Comparison of ENCODE assay signal across 23 cellular contexts in genomic region chr5:131418846-131419245, GRCh38.
"Had no signal": no experiment of that assay in that cellular context is flagged by ENCODE, and none has a peak within 500 bp of the region (broad histone marks: within the 10 kb centered on the region; RNA-seq: fewer than 3 reads in every experiment).

No MANE protein-coding gene starts in this region.

- H3K36me3 ChIP-seq: ovary, right lobe of liver had no signal

- DNase-seq: cortex of kidney; effector memory CD8-positive, alpha-beta T cell; foreskin fibroblast; gastrocnemius medialis; head of caudate nucleus; natural killer cell; occipital lobe; ovary; right lobe of liver; stimulated activated CD4-positive, alpha-beta T cell treated with anti-CD3 and anti-CD28 coated beads, Interleukin-12 subunit alpha, Interleukin-12 subunit beta, amount 100 ng/mL, for 4 hours; stimulated activated CD4-positive, alpha-beta T cell treated with anti-CD3 and anti-CD28 coated beads, Interleukin-1b, Interleukin-23, amount 100 ng/mL, for 48 hours; stimulated activated CD4-positive, alpha-beta T cell treated with anti-CD3 and anti-CD28 coated beads, Interleukin-4, amount 100 ng/mL, for 1 hour; stimulated activated CD8-positive, alpha-beta memory T cell treated with anti-CD3 and anti-CD28 coated beads, Interleukin-4, amount 100 ng/mL, for 48 hours; stimulated activated naive CD4-positive, alpha-beta T cell; stomach; tibial artery had no signal

- H3K4me3 ChIP-seq: gastrocnemius medialis, lung, ovary, right lobe of liver, smooth muscle cell, stomach, tibial artery had no signal

- ATAC-seq: effector memory CD8-positive, alpha-beta T cell; gastrocnemius medialis; left lobe of liver; natural killer cell; right lobe of liver had no signal

- H3K4me1 ChIP-seq: gastrocnemius medialis, right lobe of liver, tibial artery had no signal

- H3K36me3 Mint-ChIP-seq: natural killer cell had no signal

- H3K27me3 ChIP-seq: gastrocnemius medialis, ovary, right lobe of liver, stomach, tibial artery had no signal

- H3K27ac ChIP-seq: gastrocnemius medialis, ovary, right lobe of liver, stomach, tibial artery had no signal

- H3K9me3 Mint-ChIP-seq: effector memory CD8-positive, alpha-beta T cell; memory B cell; natural killer cell; type B pancreatic cell had no signal

- H3K27ac Mint-ChIP-seq: progenitor cell of endocrine pancreas, type B pancreatic cell had no signal

- H3K27me3 Mint-ChIP-seq: effector memory CD8-positive, alpha-beta T cell; memory B cell; progenitor cell of endocrine pancreas; type B pancreatic cell had no signal

- FAIRE-seq: keratinocyte had no signal

- H3K4me3 Mint-ChIP-seq: effector memory CD8-positive, alpha-beta T cell; memory B cell; natural killer cell; type B pancreatic cell had no signal

- H3K9me3 ChIP-seq: gastrocnemius medialis, ovary, right lobe of liver, stomach, tibial artery had no signal
